Comparison of ENCODE assay signal across 8 cellular contexts in the genomic region with DNA sequence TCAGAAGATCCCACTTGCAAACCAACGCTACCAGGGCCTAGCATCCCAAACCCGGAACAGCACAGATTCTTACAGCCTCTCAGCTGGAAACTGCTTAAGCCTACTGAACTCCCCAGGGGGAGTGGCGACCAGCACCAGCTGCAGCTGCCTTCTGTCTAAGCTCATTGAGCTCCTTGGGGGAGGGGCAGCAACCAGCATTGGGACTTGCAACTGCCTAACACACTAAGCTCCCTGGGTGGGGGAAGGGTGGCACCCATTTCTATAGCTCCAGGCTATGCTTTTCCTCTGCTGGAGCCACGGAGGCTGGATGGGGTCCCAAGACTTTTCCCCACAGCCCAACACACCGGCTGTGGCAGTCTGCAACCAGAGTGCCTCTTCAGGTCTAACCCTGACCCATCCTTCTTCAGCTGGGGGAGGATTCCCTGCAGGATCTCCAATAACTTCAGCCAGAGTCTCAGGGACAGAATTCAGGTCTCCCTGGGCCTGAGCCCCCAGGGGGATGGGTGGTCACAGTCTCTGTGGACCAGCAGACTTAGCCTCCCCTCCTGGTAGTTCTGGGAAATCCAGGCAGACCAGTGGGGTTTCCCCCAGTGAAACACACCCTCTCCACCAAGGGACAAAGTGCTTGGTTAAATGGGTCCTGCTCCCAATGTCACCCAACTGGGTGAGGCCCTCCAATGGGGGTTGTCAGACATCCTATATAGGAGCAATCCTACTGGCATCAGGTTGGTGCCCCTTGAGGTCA. TPM values are rescaled to one million over a fixed set of nuclear protein-coding genes. Genes with fewer than 3 reads are reported as not detected.
DNase-seq lines count a peak whose midpoint lies in the region; ATAC-seq, FAIRE-seq and TF ChIP-seq lines count a peak whose summit lies in the region.

No MANE protein-coding gene starts in this region.

- peaks cover 29% of the 10 kb centered on the region for H3K9me3 Mint-ChIP-seq in osteocyte (ENCODE audit: unreplicated experiment)

- no peak overlapping the region for H2AFZ ChIP-seq in H1 (ENCODE audit: low read length)

- TF ChIP-seq POLR2A in H1 (IDR thresholded peaks at IDR 0.05; ENCODE audit: control extremely low read depth in 1 of 2, low read depth in 2 of 2, low read length in 2 of 2) = no peak

- FAIRE-seq in H1 (lab: Jason Lieb, UNC) = no peak

- H3K9ac ChIP-seq in H1 (replicated peaks in 1 of 4; ENCODE audit: extremely low read depth in 1 of 4, low read depth in 3 of 4, low read length in 3 of 4) = no peak overlapping the region; a peak in 1 of 7 replicates

- peak overlapping the region; percentile 68 for H3K18ac ChIP-seq in H1 (ENCODE audit: extremely low read depth, low read length)

- H2BK5ac ChIP-seq in H1 (ENCODE audit: low read depth, low read length) = peak overlapping the region; percentile 16; the same call in 1 of the 2 replicates

- peak; percentile 35 for DNase-seq in NCI-H1417 treated with DMSO at 0.1 percent for 48 hours (lab: John Stamatoyannopoulos, UW)
- DNase-seq in H1 (ENCODE audit: low read depth in 1 of 2, low spot score in 2 of 2) = peak; percentile 51 to 52
- no peak for DNase-seq in A172 (ENCODE audit: low spot score)
- no peak for DNase-seq in osteocyte (ENCODE audit: extremely low spot score, unreplicated experiment)
- no peak for DNase-seq in mesenteric fat pad (ENCODE audit: low spot score)
- no peak for DNase-seq in HK-2 (ENCODE audit: unreplicated experiment)

- no peak overlapping the region for H3K27ac Mint-ChIP-seq in osteocyte (ENCODE audit: unreplicated experiment)

- TF ChIP-seq CTCF in H1 (IDR thresholded peaks at IDR 0.05; ENCODE audit: control extremely low read depth in 1 of 3, insufficient read depth in 1 of 3, low read depth in 1 of 3, low read length in 3 of 3) (no peak), osteocyte (IDR thresholded peaks at IDR 0.05) (no peak)

- H3K4me1 ChIP-seq in H1 (replicated peaks in 1 of 4; ENCODE audit: control insufficient read depth in 3 of 4, insufficient read depth in 4 of 4, low read length in 3 of 4) = peaks cover 0 to 9% (median 6%) of the 10 kb centered on the region in 4 experiments; a peak in 5 of 7 replicates

- 0 out of 2 replicates have a peak overlapping the region, but pooled peaks have one; percentile 50 for H2BK12ac ChIP-seq in H1 (ENCODE audit: low read depth, low read length)

- H3K23ac ChIP-seq in H1 (ENCODE audit: insufficient read length) = no peak overlapping the region

- H3K4me2 ChIP-seq in H1 (ENCODE audit: insufficient read depth in 1 of 2, low read depth in 2 of 2, low read length in 2 of 2) = peak overlapping the region; percentile 49 to 68; a peak in 3 of 4 replicates

- no peaks in the 10 kb centered on the region for H3K27me3 ChIP-seq in H1 (replicated peaks in 1 of 4; ENCODE audit: control insufficient read depth in 3 of 4, extremely low read depth in 1 of 4, insufficient read depth in 3 of 4, low read length in 3 of 4)

- CTCF ChIA-PET in H1 (lab: Charles Lee; ENCODE audit: partially characterized antibody) = interaction anchor here (1.1 kb wide), 1 partner anchor 27 kb away, joined by 3 read pairs; no protein-coding TSS in a partner anchor

- no peak overlapping the region for H3K14ac ChIP-seq in H1 (ENCODE audit: insufficient read length)

- peak overlapping the region; percentile 90; the same call in 1 of the 2 replicates for H2BK20ac ChIP-seq in H1 (ENCODE audit: low read length)

- peak overlapping the region in 1 of 4 experiments; percentile 4; a peak in 1 of 8 replicates for H3K4me3 ChIP-seq in H1 (ENCODE audit: extremely low read depth in 1 of 4, insufficient read depth in 2 of 4, low read depth in 3 of 4, low read length in 4 of 4)

- peak in 1 of 2 experiments; percentile 70; a peak in 1 of 3 replicates for TF ChIP-seq EP300 in H1 (IDR thresholded peaks at IDR 0.05; ENCODE audit: borderline replicate concordance in 1 of 2, low read depth in 2 of 2, low read length in 2 of 2)

- H3K23me2 ChIP-seq in H1 (ENCODE audit: low read depth, low read length) = no peaks in the 10 kb centered on the region

- no peaks in the 10 kb centered on the region for H3K9me3 ChIP-seq in H1 (ENCODE audit: insufficient read depth in 2 of 2, low read depth in 1 of 2, low read length in 1 of 2)

- H2BK120ac ChIP-seq in H1 (replicated peaks; ENCODE audit: low read depth, low read length) = peak overlapping the region; percentile 72

- H3K4me3 Mint-ChIP-seq in osteocyte (ENCODE audit: unreplicated experiment) = no peak overlapping the region

- H4K20me1 ChIP-seq in H1 (replicated peaks in 1 of 2; ENCODE audit: control insufficient read depth in 1 of 2, insufficient read depth in 2 of 2, low read length in 2 of 2) = no peaks in the 10 kb centered on the region

- no peak overlapping the region for H3K56ac ChIP-seq in H1 (replicated peaks; ENCODE audit: insufficient read length, low read depth, low read length)

- ATAC-seq in GM18861 (IDR thresholded peaks at IDR 0.05; ENCODE audit: unreplicated experiment) (peak; percentile 97), HG02763 (IDR thresholded peaks at IDR 0.05; ENCODE audit: unreplicated experiment) (peak; percentile 98)

- no peak overlapping the region for H2AK5ac ChIP-seq in H1 (ENCODE audit: low read depth, low read length)

- no peaks in the 10 kb centered on the region for H3K79me1 ChIP-seq in H1 (ENCODE audit: low read depth, low read length)

- no peaks in the 10 kb centered on the region for H3K79me2 ChIP-seq in H1 (ENCODE audit: control insufficient read depth in 1 of 2, insufficient read depth in 2 of 2, low read length in 2 of 2)

- no peaks in the 10 kb centered on the region for H3K4me1 Mint-ChIP-seq in osteocyte (ENCODE audit: unreplicated experiment)

- H3K27ac ChIP-seq in H1 (ENCODE audit: low read depth, low read length) = no peak overlapping the region

- POLR2A ChIA-PET in H1 (lab: Charles Lee; ENCODE audit: partially characterized antibody) = interaction anchor here (0.8 kb wide), 1 partner anchor 9 kb away, joined by 3 read pairs; no protein-coding TSS in a partner anchor

- peaks cover 6% of the 10 kb centered on the region for H3K27me3 Mint-ChIP-seq in osteocyte (ENCODE audit: unreplicated experiment)

- H4K5ac ChIP-seq in H1 (ENCODE audit: insufficient read length, low read depth, low read length) = peak overlapping the region; percentile 18

- no peaks in the 10 kb centered on the region for H3K36me3 Mint-ChIP-seq in osteocyte (ENCODE audit: unreplicated experiment)

- no peak overlapping the region for H3K4ac ChIP-seq in H1 (replicated peaks; ENCODE audit: insufficient read length, low read depth, low read length)

- WGBS in H1 (ENCODE audit: extremely low coverage in 1 of 2, insufficient coverage in 1 of 2, insufficient read length in 1 of 2, insufficient replicate concordance in 2 of 2, low coverage in 1 of 2, low lambda C conversion rate in 2 of 2, missing lambda C conversion rate in 1 of 2), 2 experiments = 79% methylated on average over 5 of the region's 5 CpGs; no CpG with 5 or more reads in 1 of the 2 experiments

- H2BK15ac ChIP-seq in H1 (ENCODE audit: low read length) = peak overlapping the region; percentile 95; the same call in 1 of the 2 replicates

- no peak overlapping the region; the same call in none of the 2 replicates for H4K8ac ChIP-seq in H1 (ENCODE audit: extremely low read depth, insufficient read depth, low read length)

- H4K91ac ChIP-seq in H1 (replicated peaks; ENCODE audit: insufficient read length, low read length) = no peak overlapping the region

- H3K36me3 ChIP-seq in H1 (ENCODE audit: control insufficient read depth in 2 of 4, insufficient read depth in 4 of 4, low read length in 3 of 4) = no peaks in the 10 kb centered on the region

- TF ChIP-seq RAD21 in H1 (IDR thresholded peaks at IDR 0.05 in 1 of 2, conservative IDR thresholded peaks at IDR 0.05 in 1 of 2; ENCODE audit: low read depth in 2 of 2, low read length in 2 of 2) = no peak; a peak in 1 of 4 replicates

TF ChIP-seq in H1, 55 proteins besides CTCF, POLR2A, EP300 and RAD21:
- TF ChIP-seq PHF8 (conservative IDR thresholded peaks at IDR 0.05; ENCODE audit: low read depth, low read length) (no peak), SIX5 (IDR thresholded peaks at IDR 0.05; ENCODE audit: low read depth, low read length) (no peak), RBBP5 (IDR thresholded peaks at IDR 0.05; ENCODE audit: borderline replicate concordance, low read depth, low read length) (peak; percentile 71; the same call in 1 of the 2 replicates), CREB1 (IDR thresholded peaks at IDR 0.05) (no peak), GABPA (IDR thresholded peaks at IDR 0.05; ENCODE audit: borderline replicate concordance, insufficient read depth, low read length) (no peak), CTBP2 (IDR thresholded peaks at IDR 0.05; ENCODE audit: borderline replicate concordance, insufficient read depth, insufficient read length, low read length) (peak; percentile 40), ASH2L (IDR thresholded peaks at IDR 0.05; ENCODE audit: low read length) (peak; percentile 88), TAF1 (IDR thresholded peaks at IDR 0.05; ENCODE audit: low read depth, low read length) (0 out of 2 replicates have a peak, but pooled peaks have one; percentile 36), TCF12 (IDR thresholded peaks at IDR 0.05; ENCODE audit: low read depth, low read length) (peak; percentile 87; the same call in 1 of the 2 replicates), SP1 (IDR thresholded peaks at IDR 0.05; ENCODE audit: low read depth, low read length) (peak; percentile 86), NANOG (IDR thresholded peaks at IDR 0.05; ENCODE audit: insufficient read depth, low read depth, low read length, poor library complexity, severe bottlenecking) (peak; percentile 26)

RNA-seq across cellular contexts. Expression of gene ITGA4, which starts 45.9 kb away (rescaled TPM):
- 2.0 and 2.1 TPM in 2 replicates for total RNA-seq in H1 (2021; fragmentation: NEBNext Ultra II Directional; extraction: Animal tissue kit (Norgen Biotek cat#: 25700))
- polyA plus RNA-seq in H1 (2011; rRNA removed) = 0.60 and 0.63 TPM in 2 replicates
- polyA plus RNA-seq in H1 (2011; cell fraction: cytosol; rRNA removed) = 0.65 TPM
- polyA plus RNA-seq in H1 (2011; cell fraction: nucleus; rRNA removed) = 1.8 TPM
- polyA plus RNA-seq in H1 (2012, experiment 1 of 2) = 1.2 to 1.9 TPM (median 1.5 TPM) in 4 replicates
- 0.17 TPM for polyA plus RNA-seq in H1 (2012, experiment 2 of 2)
- 4.1 TPM for polyA plus RNA-seq in H1 (2013, experiment 1 of 2)
- 3.6 TPM for polyA plus RNA-seq in H1 (2013, experiment 2 of 2)
- polyA minus RNA-seq in H1 (2011; rRNA and poly(A)+ RNA removed) = 2.2 and 2.3 TPM in 2 replicates
- 0.81 TPM for polyA minus RNA-seq in H1 (2011; cell fraction: cytosol; rRNA and poly(A)+ RNA removed)
- polyA minus RNA-seq in H1 (2011; cell fraction: nucleus; rRNA and poly(A)+ RNA removed) = 6.8 TPM
- 17.8 and 23.5 TPM in 2 replicates for total RNA-seq in A172 (2014; rRNA removed; shearing (Covaris generic))
- 5.7 and 6.5 TPM in 2 replicates for total RNA-seq in osteocyte
- total RNA-seq in mesenteric fat pad = 6.6 TPM

Comparison
In these comparisons a context has a peak if more than half of its experiments do, and no peak if none do; other contexts are left out.
1. DNase-seq: peak in NCI-H1417 treated with DMSO at 0.1 percent for 48 hours (single experiment) and H1 (2 of 2); none in A172 (single experiment), osteocyte (single experiment), mesenteric fat pad (single experiment) and HK-2 (single experiment).